ENCODE assay signal across 30 cellular contexts in the genomic region with DNA sequence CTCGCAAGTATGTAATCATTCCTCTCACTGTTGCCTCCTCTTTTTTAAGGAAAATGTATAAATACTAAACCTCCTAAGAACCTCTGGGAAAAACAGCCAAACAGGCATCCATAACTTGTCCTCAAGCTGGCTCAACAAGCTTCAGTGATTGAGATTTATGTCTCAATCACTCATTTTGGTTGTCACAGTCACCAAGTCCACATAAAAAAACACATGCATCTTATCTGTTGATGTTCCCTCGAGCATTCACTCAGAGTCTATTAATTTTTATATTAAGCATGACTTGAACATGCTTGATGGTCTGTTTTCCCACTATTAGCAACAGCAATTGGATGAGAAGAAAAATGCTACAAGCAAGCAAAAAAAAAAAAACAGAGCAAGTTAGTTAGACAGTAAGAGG.
"Had no signal": no experiment of that assay in that cellular context is flagged by ENCODE, and none has a peak within 500 bp of the region (broad histone marks: within the 10 kb centered on the region; RNA-seq: fewer than 3 reads in every experiment).

No MANE protein-coding gene starts in this region.

- H3K36me3 ChIP-seq: brain microvascular endothelial cell, WERI-Rb-1 had no signal

- H3K27ac ChIP-seq: brain microvascular endothelial cell, epithelial cell of prostate, WERI-Rb-1 had no signal

- H3K4me1 Mint-ChIP-seq: activated B cell treated with CpG ODN at 0.5 μM for 24 hours; activated T-helper 17 cell treated with anti-CD3 and anti-CD28 coated beads, Interleukin-2, amount 50 U/mL, for 72 hours; central memory CD8-positive, alpha-beta T cell; T-cell had no signal

- H3K9me3 Mint-ChIP-seq: activated B cell treated with CpG ODN at 0.5 μM for 24 hours; activated CD8-positive, alpha-beta T cell treated with anti-CD3 and anti-CD28 coated beads for 36 hours; T-helper 1 cell treated with Interleukin-12 subunit alpha and Interleukin-12 subunit beta and Interleukin-4 antibody, amounts not matched to agents 30 μg/mL and 1 μg/mL, for 36 hours; T-helper 2 cell treated with Interferon-gamma antibody and Interleukin-4, amounts not matched to agents 5 μg/mL and 100 μg/mL, for 36 hours had no signal

- ATAC-seq: activated CD4-positive, CD25-positive, alpha-beta regulatory T cell treated with anti-CD3 and anti-CD28 coated beads, Interleukin-2, amount 50 U/mL, for 24 hours; activated CD8-positive, alpha-beta T cell treated with anti-CD3 and anti-CD28 coated beads for 36 hours; activated T-cell treated with anti-CD3 and anti-CD28 coated beads, Interleukin-2, amount 50 U/mL, for 4 hours; activated T-helper 17 cell treated with anti-CD3 and anti-CD28 coated beads, Interleukin-2, amount 50 U/mL, for 72 hours; effector memory CD8-positive, alpha-beta T cell; T-cell had no signal

- H3K27ac Mint-ChIP-seq: activated B cell treated with CpG ODN at 0.5 μM for 24 hours; activated CD8-positive, alpha-beta T cell treated with anti-CD3 and anti-CD28 coated beads for 36 hours; activated naive CD8-positive, alpha-beta T cell; activated T-helper 17 cell treated with anti-CD3 and anti-CD28 coated beads, Interleukin-2, amount 50 U/mL, for 72 hours; effector memory CD8-positive, alpha-beta T cell; T-cell; T-helper 1 cell treated with Interleukin-12 subunit alpha and Interleukin-12 subunit beta and Interleukin-4 antibody, amounts not matched to agents 30 μg/mL and 1 μg/mL, for 36 hours; T-helper 2 cell treated with Interferon-gamma antibody and Interleukin-4, amounts not matched to agents 5 μg/mL and 100 μg/mL, for 36 hours had no signal

- H3K4me3 Mint-ChIP-seq: activated B cell treated with CpG ODN at 0.5 μM for 24 hours; activated CD8-positive, alpha-beta T cell treated with anti-CD3 and anti-CD28 coated beads for 36 hours; activated naive CD8-positive, alpha-beta T cell; activated T-cell treated with anti-CD3 and anti-CD28 coated beads, Interleukin-2, amount 50 U/mL, for 4 hours; activated T-helper 17 cell treated with anti-CD3 and anti-CD28 coated beads, Interleukin-2, amount 50 U/mL, for 72 hours; central memory CD8-positive, alpha-beta T cell; effector memory CD8-positive, alpha-beta T cell; T-cell; T-helper 1 cell treated with Interleukin-12 subunit alpha and Interleukin-12 subunit beta and Interleukin-4 antibody, amounts not matched to agents 30 μg/mL and 1 μg/mL, for 36 hours; T-helper 2 cell treated with Interferon-gamma antibody and Interleukin-4, amounts not matched to agents 5 μg/mL and 100 μg/mL, for 36 hours had no signal

- H3K27me3 ChIP-seq: brain microvascular endothelial cell had no signal

- DNase-seq: activated B cell treated with CpG ODN at 0.5 μM for 24 hours; activated CD4-positive, alpha-beta T cell treated with anti-CD3 and anti-CD28 coated beads for 48 hours; activated CD4-positive, alpha-beta T cell treated with anti-CD3 and anti-CD28 coated beads, Interleukin-2, amount 50 U/mL, for 1 hour; activated CD4-positive, alpha-beta T cell treated with anti-CD3 and anti-CD28 coated beads, Interleukin-2, amount 50 U/mL, for 48 hours; activated CD8-positive, alpha-beta memory T cell treated with anti-CD3 and anti-CD28 coated beads for 24 hours; activated CD8-positive, alpha-beta T cell treated with anti-CD3 and anti-CD28 coated beads for 36 hours; activated effector memory CD4-positive, alpha-beta T cell treated with Interleukin-2 at 50 U/mL for 16 hours; activated gamma-delta T cell treated with Interleukin-2 at 50 U/mL for 16 hours; activated naive CD4-positive, alpha-beta T cell treated with anti-CD3 and anti-CD28 coated beads, Interleukin-2, amount 50 U/mL, for 16 hours; activated naive CD4-positive, alpha-beta T cell treated with Interleukin-2 at 50 U/mL for 16 hours; activated T-cell treated with anti-CD3 and anti-CD28 coated beads, Interleukin-2, amount 50 U/mL, for 4 hours; amniotic stem cell; anterior cingulate cortex; brain microvascular endothelial cell; cortex of kidney; dermis blood vessel endothelial cell; effector CD4-positive, alpha-beta T cell; effector memory CD8-positive, alpha-beta T cell; foreskin fibroblast; head of caudate nucleus; T-cell; T1000; WERI-Rb-1 had no signal

- H3K27me3 Mint-ChIP-seq: activated B cell treated with CpG ODN at 0.5 μM for 24 hours; activated CD8-positive, alpha-beta T cell treated with anti-CD3 and anti-CD28 coated beads for 36 hours; activated naive CD8-positive, alpha-beta T cell; activated T-helper 17 cell treated with anti-CD3 and anti-CD28 coated beads, Interleukin-2, amount 50 U/mL, for 72 hours; central memory CD8-positive, alpha-beta T cell; effector memory CD8-positive, alpha-beta T cell; T-cell had no signal

- H3K36me3 Mint-ChIP-seq: activated naive CD8-positive, alpha-beta T cell; T-cell had no signal
